In the genomic region with DNA sequence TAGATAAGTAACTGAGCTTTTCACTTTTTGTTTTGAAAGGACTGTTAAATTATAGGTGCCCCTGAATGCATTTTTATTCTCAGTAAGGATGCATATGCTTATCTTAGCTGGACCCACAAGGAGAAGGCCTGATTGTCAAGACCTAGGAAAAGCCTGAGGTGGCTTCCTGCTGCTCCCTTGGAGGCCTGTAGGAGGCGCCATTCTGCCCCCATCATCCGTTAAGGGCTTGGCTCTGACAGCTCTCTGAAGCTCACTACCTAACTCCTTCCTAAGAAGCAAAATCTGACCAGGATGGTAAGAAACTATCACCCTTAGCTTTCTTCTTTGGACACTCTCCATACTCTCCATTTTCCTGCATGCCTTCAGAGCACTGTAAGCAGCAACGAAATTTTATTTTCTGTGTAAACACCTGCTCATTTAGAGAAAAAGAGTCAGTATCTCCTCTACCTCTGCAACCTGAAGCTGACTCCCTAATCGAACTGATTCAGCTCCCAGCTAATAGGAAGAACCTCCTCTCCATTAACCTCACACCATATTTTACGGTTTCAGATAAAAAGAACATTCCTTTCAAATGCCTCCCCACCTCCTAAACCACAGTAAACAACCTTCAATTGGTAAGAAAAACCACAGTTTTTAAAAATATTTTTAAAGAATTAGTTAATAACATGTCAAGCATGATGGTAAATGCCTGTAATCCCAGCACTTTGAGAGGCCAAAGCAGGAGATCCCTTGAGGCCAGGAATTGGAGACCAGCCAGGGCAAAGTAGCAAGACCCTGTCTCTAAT, we compare ENCODE assay signal across 10 cellular contexts.
DNase-seq lines count a peak whose midpoint lies in the region; ATAC-seq and TF ChIP-seq lines count a peak whose summit lies in the region.
"Had no signal": no experiment of that assay in that cellular context is flagged by ENCODE, and none has a peak within 500 bp of the region (broad histone marks: within the 10 kb centered on the region; RNA-seq: fewer than 3 reads in every experiment).

No MANE protein-coding gene starts in this region.

- no peak overlapping the region for H3K9ac ChIP-seq in PC-3 (ENCODE audit: low read length)

- H3K4me2 ChIP-seq in PC-3 (ENCODE audit: low read length): no peak overlapping the region

- TF ChIP-seq CTCF in AG04449 (IDR thresholded peaks at IDR 0.05; ENCODE audit: insufficient read depth, low read length, missing control alignments): peak; percentile 15
- TF ChIP-seq CTCF in GM12875 (IDR thresholded peaks at IDR 0.05; ENCODE audit: borderline replicate concordance, insufficient read depth, low read depth, low read length): peak; percentile 66
- TF ChIP-seq CTCF in PC-3 (conservative IDR thresholded peaks at IDR 0.05; ENCODE audit: low read depth, low read length): peak; percentile 58
- TF ChIP-seq CTCF in fibroblast of villous mesenchyme (IDR thresholded peaks at IDR 0.05; ENCODE audit: insufficient read depth, low read depth, low read length): peak; percentile 51

- H3K79me2 ChIP-seq in PC-3 (ENCODE audit: low read length): no peaks in the 10 kb centered on the region

- no peaks in the 10 kb centered on the region for H3F3A ChIP-seq in PC-3 (ENCODE audit: low read length, unreplicated experiment)

- H3K9me3 ChIP-seq in PC-3 (ENCODE audit: low read length): no peaks in the 10 kb centered on the region

- DNase-seq in AG04449 (ENCODE audit: low read depth, low spot score) (no peak), PC-3 (no peak), fibroblast of villous mesenchyme (ENCODE audit: low read depth) (peak; percentile 47)
- DNase-seq in activated CD4-positive, alpha-beta T cell treated with anti-CD3 and anti-CD28 coated beads, Interleukin-2, amount 50 U/mL, for 1 hour: no peak
- no peak for DNase-seq in stimulated activated naive CD8-positive, alpha-beta T cell treated with anti-CD3 and anti-CD28 coated beads, Interleukin-15, Interleukin-2, amounts not matched to agents 100 U/mL and 50 U/mL, for 24 hours
- no peak for DNase-seq in stimulated activated CD4-positive, alpha-beta T cell treated with anti-CD3 and anti-CD28 coated beads, Interleukin-4, amount 100 ng/mL, for 4 hours
- DNase-seq: COR-L47, NCI-H774 had no signal

- no peak overlapping the region for H3K27ac ChIP-seq in PC-3 (ENCODE audit: low read length)

- no peaks in the 10 kb centered on the region for H3K9me2 ChIP-seq in PC-3 (replicated peaks; ENCODE audit: low read length)

- CTCF ChIA-PET in AG04449 (lab: Yijun Ruan, JAX) (interaction anchor here (0.6 to 3.8 kb wide), 3 partner anchors 11 to 182 kb away, joined by 3 to 15 read pairs (median 3); no protein-coding TSS in a partner anchor), PC-3 (lab: Charles Lee) (interaction anchor here (0.6 kb wide), 1 partner anchor 76 kb away, joined by 3 read pairs; no protein-coding TSS in a partner anchor)

- H3K27me3 ChIP-seq in PC-3 (ENCODE audit: low read length): no peaks in the 10 kb centered on the region

- H2AFZ ChIP-seq in PC-3 (ENCODE audit: low read length): no peak overlapping the region

- no peaks in the 10 kb centered on the region for H4K20me1 ChIP-seq in PC-3 (ENCODE audit: low read length)

- no peaks in the 10 kb centered on the region for H3K4me1 ChIP-seq in PC-3 (ENCODE audit: insufficient read depth, low read length)

- intact Hi-C loops in PC-3 (cut with micrococcal nuclease): no loop called here

- BruUV-seq in PC-3 (replicated peaks; lab: Mats Ljungman, UMichigan): no TSS peak

- POLR2A ChIA-PET in AG04449 (lab: Yijun Ruan, JAX): no interaction called here
- POLR2A ChIA-PET in PC-3 (lab: Charles Lee; ENCODE audit: unreplicated experiment): no interaction called here

- ATAC-seq in PC-3 (no peak), HG02571 (IDR thresholded peaks at IDR 0.05; ENCODE audit: unreplicated experiment) (no peak)
- no peak for ATAC-seq in stimulated activated naive CD8-positive, alpha-beta T cell treated with anti-CD3 and anti-CD28 coated beads, Interleukin-15, Interleukin-2, amounts not matched to agents 100 U/mL and 50 U/mL, for 24 hours

- no peaks in the 10 kb centered on the region for H3K36me3 ChIP-seq in PC-3 (ENCODE audit: low read depth, low read length)

- H3K4me3 ChIP-seq in AG04449 (ENCODE audit: low read depth, low read length) (no peak overlapping the region), GM12875 (ENCODE audit: low read depth, low read length) (no peak overlapping the region), PC-3 (ENCODE audit: low read length) (no peak overlapping the region), fibroblast of villous mesenchyme (ENCODE audit: low read depth, low read length) (no peak overlapping the region)

Comparison
In these comparisons a context has a peak if more than half of its experiments do, and no peak if none do; other contexts are left out.
1. CTCF ChIP-seq: peak in every context shown above with its lines; median percentile 66 in GM12875; 58 in PC-3; 51 in fibroblast of villous mesenchyme; 15 in AG04449.